In the genomic region with DNA sequence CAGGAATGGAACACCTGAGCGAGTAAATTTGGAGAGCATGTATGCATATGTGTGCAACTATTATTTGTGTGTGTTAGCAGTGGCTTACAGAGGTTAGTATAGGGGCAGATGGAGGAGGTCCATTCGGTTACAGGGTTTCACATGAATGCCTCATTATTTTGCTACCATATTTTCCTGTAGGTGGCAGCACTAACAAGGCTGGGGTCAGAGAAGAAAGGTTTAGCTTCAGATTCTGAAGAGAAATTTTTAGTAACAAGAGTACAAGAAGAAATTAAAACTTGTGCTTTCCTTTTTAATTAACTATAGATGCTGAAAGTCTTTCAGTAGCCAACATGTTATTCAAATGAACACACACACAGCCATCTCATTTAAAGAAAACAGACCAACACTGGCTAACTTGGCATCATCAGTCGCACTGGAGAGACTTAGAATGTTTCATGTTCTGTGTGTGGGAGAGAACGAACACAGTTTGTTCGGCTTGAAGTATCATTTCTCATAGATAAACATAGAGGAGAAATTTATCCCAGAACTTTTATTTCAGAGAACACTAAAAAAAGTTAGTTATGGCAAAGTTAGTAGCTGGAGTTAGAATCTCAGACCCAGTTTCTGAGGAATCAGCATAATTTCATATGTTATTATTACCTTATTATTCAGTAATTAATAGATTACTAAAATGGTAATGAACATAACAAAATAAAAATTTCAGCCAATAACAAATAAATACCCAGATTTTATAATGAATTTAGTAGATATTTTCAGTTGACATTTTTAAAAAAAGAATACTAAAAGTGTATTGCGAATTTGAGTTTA, we compare ENCODE assay signal across 7 cellular contexts.
DNase-seq lines count a peak whose midpoint lies in the region; ATAC-seq and TF ChIP-seq lines count a peak whose summit lies in the region.

No MANE protein-coding gene starts in this region.

- peak; percentile 64 for DNase-seq in G401 (ENCODE audit: low spot score)
- peak; percentile 17 for DNase-seq in OCI-LY7 (ENCODE audit: low spot score)
- DNase-seq in endothelial cell (ENCODE audit: low spot score) = peak; percentile 38
- DNase-seq in myocyte (ENCODE audit: low read depth) = peak; percentile 77
- DNase-seq in mesenteric fat pad (ENCODE audit: low spot score) = no peak

- TF ChIP-seq CTCF in OCI-LY7 (conservative IDR thresholded peaks at IDR 0.05; ENCODE audit: low read length) (peak; percentile 88), endothelial cell (IDR thresholded peaks at IDR 0.05; ENCODE audit: unreplicated experiment) (peak; percentile 72)

- in situ Hi-C loops in G401 (cut with HindIII; ENCODE audit: low sequenced_read_pairs) = no loop called here

- ATAC-seq in GM19463 (IDR thresholded peaks at IDR 0.05; ENCODE audit: unreplicated experiment) = peak; percentile 82
- ATAC-seq in HG03432 (IDR thresholded peaks at IDR 0.05; ENCODE audit: unreplicated experiment) = peak; percentile 90

- peaks cover under 1% of the 10 kb centered on the region for H3K4me1 Mint-ChIP-seq in endothelial cell (ENCODE audit: unreplicated experiment)

- no peaks in the 10 kb centered on the region for H3K36me3 ChIP-seq in OCI-LY7 (ENCODE audit: insufficient read depth, low read length)

- H3K9me2 ChIP-seq in OCI-LY7 (ENCODE audit: insufficient read depth, low read length) = no peaks in the 10 kb centered on the region

- H3K4me1 ChIP-seq in OCI-LY7 (ENCODE audit: insufficient read depth, low read length, poor library complexity, severe bottlenecking) = no peaks in the 10 kb centered on the region

- no peak overlapping the region for H3K4me3 Mint-ChIP-seq in endothelial cell (ENCODE audit: unreplicated experiment)

- POLR2A ChIA-PET in OCI-LY7 (lab: Charles Lee) = interaction anchor here (0.7 to 0.8 kb wide), 2 partner anchors 17 to 376 kb away, joined by 3 read pairs; no protein-coding TSS in a partner anchor

- no peaks in the 10 kb centered on the region for H3K9me3 ChIP-seq in OCI-LY7 (ENCODE audit: low read length)

- H4K20me1 ChIP-seq in OCI-LY7 (ENCODE audit: insufficient read depth, low read length) = no peaks in the 10 kb centered on the region

- H3K36me3 Mint-ChIP-seq in endothelial cell (ENCODE audit: low read depth, unreplicated experiment) = no peaks in the 10 kb centered on the region

- no peak overlapping the region for H3K27ac ChIP-seq in OCI-LY7 (ENCODE audit: low read depth, low read length, poor library complexity, severe bottlenecking)

- H3K27me3 Mint-ChIP-seq in endothelial cell (ENCODE audit: unreplicated experiment) = no peaks in the 10 kb centered on the region

- H3K9me3 Mint-ChIP-seq in endothelial cell (ENCODE audit: unreplicated experiment) = no peaks in the 10 kb centered on the region

- intact Hi-C loops in OCI-LY7 (cut with micrococcal nuclease; ENCODE audit: unreplicated experiment) = no loop called here

- no TSS peak for BruUV-seq in OCI-LY7 (replicated peaks; lab: Mats Ljungman, UMichigan)

- CTCF ChIA-PET in OCI-LY7 (lab: Charles Lee; ENCODE audit: unreplicated experiment) = no interaction called here

- H3K79me2 ChIP-seq in OCI-LY7 (ENCODE audit: insufficient read depth, low read depth, low read length) = no peaks in the 10 kb centered on the region

- H3K4me2 ChIP-seq in OCI-LY7 (ENCODE audit: low read length) = no peak overlapping the region

- no peak overlapping the region for H3K27ac Mint-ChIP-seq in endothelial cell (ENCODE audit: unreplicated experiment)

- H3K4me3 ChIP-seq in OCI-LY7 (ENCODE audit: low read depth, low read length, poor library complexity, severe bottlenecking) = no peak overlapping the region

- H2AFZ ChIP-seq in OCI-LY7 (ENCODE audit: low read length) = no peak overlapping the region
